ENCODE assay signal across 16 cellular contexts in the genomic region with DNA sequence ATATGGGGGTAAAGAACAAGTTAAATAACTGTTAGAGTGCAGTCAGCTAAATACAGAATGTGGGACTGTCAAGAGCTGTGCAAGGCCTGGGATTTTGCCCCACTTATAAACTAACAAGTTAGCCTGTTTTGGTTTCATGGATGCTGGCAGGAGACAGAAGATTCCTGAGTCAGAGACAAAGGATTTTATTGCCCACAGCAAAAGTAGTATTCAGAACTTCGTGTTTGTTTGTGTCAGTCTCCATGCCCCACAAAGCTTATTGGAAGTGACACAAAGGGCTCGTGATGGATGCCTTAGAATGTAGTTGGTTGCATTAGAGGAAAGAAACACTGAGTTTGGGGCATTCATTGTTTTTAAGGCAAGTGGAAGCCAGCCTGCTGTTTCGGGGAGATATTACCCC. TPM values are rescaled to one million over a fixed set of nuclear protein-coding genes. Genes with fewer than 3 reads are reported as not detected.
"Had no signal": no experiment of that assay in that cellular context is flagged by ENCODE, and none has a peak within 500 bp of the region (broad histone marks: within the 10 kb centered on the region; RNA-seq: fewer than 3 reads in every experiment).

No MANE protein-coding gene starts in this region.

- H3K27me3 Mint-ChIP-seq: activated CD4-positive, alpha-beta T cell treated with anti-CD3 and anti-CD28 coated beads, Interleukin-2, amount 10 ng/mL, durations not matched to agents 7 days and 5 days had no signal

- H3K27ac ChIP-seq: cardiac muscle cell, colonic mucosa, left lung, tibial nerve had no signal

- H3K9me3 ChIP-seq: colonic mucosa had no signal

- H3K27me3 ChIP-seq: cardiac muscle cell, colonic mucosa, left lung, tibial nerve had no signal

- H3K4me1 ChIP-seq: colonic mucosa, left lung, tibial nerve had no signal

- H3K4me3 ChIP-seq: cardiac muscle cell, colonic mucosa, left lung, smooth muscle cell, tibial nerve had no signal

- H3K4me3 Mint-ChIP-seq: activated CD4-positive, alpha-beta T cell treated with anti-CD3 and anti-CD28 coated beads, Interleukin-2, amount 10 ng/mL, durations not matched to agents 7 days and 5 days; activated naive CD4-positive, alpha-beta T cell treated with anti-CD3 and anti-CD28 coated beads, Interleukin-2, amount 50 U/mL, for 24 hours; neural crest cell had no signal

- DNase-seq: activated CD4-positive, alpha-beta T cell treated with anti-CD3 and anti-CD28 coated beads, Interleukin-2, amount 10 ng/mL, durations not matched to agents 7 days and 5 days; activated CD4-positive, CD25-positive, alpha-beta regulatory T cell; colonic mucosa; effector CD4-positive, alpha-beta T cell; islet precursor cell; left lung; mesendoderm; posterior cingulate gyrus; right cardiac atrium; SHP77 treated with DMSO at 0.1 percent for 48 hours; T-helper 2 cell had no signal

- H3K27ac Mint-ChIP-seq: activated CD4-positive, alpha-beta T cell treated with anti-CD3 and anti-CD28 coated beads, Interleukin-2, amount 10 ng/mL, durations not matched to agents 7 days and 5 days; activated naive CD4-positive, alpha-beta T cell treated with anti-CD3 and anti-CD28 coated beads, Interleukin-2, amount 50 U/mL, for 24 hours had no signal

- H3K4me1 Mint-ChIP-seq: activated CD4-positive, alpha-beta T cell treated with anti-CD3 and anti-CD28 coated beads, Interleukin-2, amount 10 ng/mL, durations not matched to agents 7 days and 5 days; activated naive CD4-positive, alpha-beta T cell treated with anti-CD3 and anti-CD28 coated beads, Interleukin-2, amount 50 U/mL, for 24 hours; neural crest cell had no signal

- ATAC-seq: left lung, right cardiac atrium had no signal

- H3K4me2 ChIP-seq: smooth muscle cell had no signal

- H3K36me3 ChIP-seq: cardiac muscle cell, colonic mucosa had no signal

RNA-seq across cellular contexts. Expression of a gene that starts 56.9 kb away (rescaled TPM):
- polyA plus RNA-seq: cardiac muscle cell had no signal
